In genomic region chr14:90681889-90682429, GRCh38 we compare ENCODE assay signal across 20 cellular contexts.
DNase-seq lines count a peak whose midpoint lies in the region; ATAC-seq and TF ChIP-seq lines count a peak whose summit lies in the region.
"Had no signal": no experiment of that assay in that cellular context is flagged by ENCODE, and none has a peak within 500 bp of the region (broad histone marks: within the 10 kb centered on the region; RNA-seq: fewer than 3 reads in every experiment).

No MANE protein-coding gene starts in this region.

- peaks cover 19% of the 10 kb centered on the region for H3F3A ChIP-seq in SK-N-SH (replicated peaks; ENCODE audit: insufficient read depth)

- TF ChIP-seq EP300 in SK-N-SH (IDR thresholded peaks at IDR 0.05; ENCODE audit: borderline replicate concordance in 1 of 2, low read depth in 1 of 2, low read length in 1 of 2): no peak

- H3K79me2 ChIP-seq in SK-N-SH (ENCODE audit: insufficient read depth): no peaks in the 10 kb centered on the region

- TF ChIP-seq CTCF in SK-N-SH (IDR thresholded peaks at IDR 0.05): no peak
- TF ChIP-seq CTCF in RWPE1 (conservative IDR thresholded peaks at IDR 0.05; ENCODE audit: low read depth): no peak
- TF ChIP-seq CTCF in type B pancreatic cell (conservative IDR thresholded peaks at IDR 0.05): no peak

- no peak overlapping the region for H3K4me3 Mint-ChIP-seq in type B pancreatic cell
- H3K4me3 Mint-ChIP-seq in CD8-positive, alpha-beta memory T cell: no peak overlapping the region
- H3K4me3 Mint-ChIP-seq: activated CD8-positive, alpha-beta T cell treated with anti-CD3 and anti-CD28 coated beads for 36 hours; endodermal cell; neural crest cell had no signal

- no peaks in the 10 kb centered on the region for H4K20me1 ChIP-seq in SK-N-SH (ENCODE audit: insufficient read depth)

- H3K9ac ChIP-seq in SK-N-SH: no peak overlapping the region

- peaks cover 17% of the 10 kb centered on the region for H3K4me1 Mint-ChIP-seq in type B pancreatic cell (ENCODE audit: unreplicated experiment)
- peaks cover 13 to 17% (median 15%) of the 10 kb centered on the region in 3 donors for H3K4me1 Mint-ChIP-seq in CD8-positive, alpha-beta memory T cell
- H3K4me1 Mint-ChIP-seq: endodermal cell had no signal

- peak; percentile 5; the same call in 1 of the 3 replicates for ATAC-seq in SK-N-SH treated with all-trans-retinoic acid at 6 μM for 48 hours
- ATAC-seq: activated CD8-positive, alpha-beta T cell treated with anti-CD3 and anti-CD28 coated beads for 36 hours; heart right ventricle had no signal

- H3K4me3 ChIP-seq in SK-N-SH (ENCODE audit: low read depth in 2 of 2, low read length in 1 of 2): no peak overlapping the region
- no peak overlapping the region for H3K4me3 ChIP-seq in CD8-positive, alpha-beta memory T cell (ENCODE audit: low read length)
- H3K4me3 ChIP-seq: adrenal gland, heart right ventricle, uterus had no signal

- no peaks in the 10 kb centered on the region for H3K9me3 Mint-ChIP-seq in type B pancreatic cell
- no peaks in the 10 kb centered on the region for H3K9me3 Mint-ChIP-seq in CD8-positive, alpha-beta memory T cell
- H3K9me3 Mint-ChIP-seq: activated CD8-positive, alpha-beta T cell treated with anti-CD3 and anti-CD28 coated beads for 36 hours; endodermal cell; neural crest cell had no signal

- H3K36me3 ChIP-seq in SK-N-SH (replicated peaks in 1 of 2; ENCODE audit: control insufficient read depth in 1 of 2, insufficient read depth in 2 of 2, low read length in 1 of 2): peaks cover under 1 to 14% of the 10 kb centered on the region in 2 experiments
- H3K36me3 ChIP-seq in CD8-positive, alpha-beta memory T cell (ENCODE audit: insufficient read depth, low read length): no peaks in the 10 kb centered on the region
- H3K36me3 ChIP-seq: adrenal gland, uterus had no signal

- peak overlapping the region in 1 of 2 experiments; percentile 34; a peak in 1 of 4 replicates for H3K27ac ChIP-seq in SK-N-SH (ENCODE audit: low read depth in 2 of 2, low read length in 1 of 2)
- peak overlapping the region; percentile 70 for H3K27ac ChIP-seq in RWPE1
- no peak overlapping the region for H3K27ac ChIP-seq in CD8-positive, alpha-beta memory T cell (ENCODE audit: low read depth, low read length)
- H3K27ac ChIP-seq: adrenal gland, heart right ventricle, uterus had no signal

- WGBS in SK-N-SH (ENCODE audit: low lambda C conversion rate): 85% methylated on average over 5 of the region's 5 CpGs

- H3K9me2 ChIP-seq in SK-N-SH: no peaks in the 10 kb centered on the region

- CTCF ChIA-PET in SK-N-SH (lab: Yijun Ruan, JAX): interaction anchor here (0.8 to 1.7 kb wide), 5 partner anchors 10 to 393 kb away, joined by 3 to 6 read pairs (median 4); no protein-coding TSS in a partner anchor
- CTCF ChIA-PET in RWPE1 (lab: Yijun Ruan, JAX): interaction anchor here (0.6 to 0.7 kb wide), 3 partner anchors 36 to 1378 kb away, joined by 3 to 4 read pairs (median 3); no protein-coding TSS in a partner anchor
- CTCF ChIA-PET in CD8-positive, alpha-beta memory T cell (lab: Charles Lee): no interaction called here

- H3K27me3 Mint-ChIP-seq in type B pancreatic cell: no peaks in the 10 kb centered on the region
- H3K27me3 Mint-ChIP-seq in CD8-positive, alpha-beta memory T cell: peaks cover 0 to 9% of the 10 kb centered on the region in 2 donors
- H3K27me3 Mint-ChIP-seq: activated CD8-positive, alpha-beta T cell treated with anti-CD3 and anti-CD28 coated beads for 36 hours had no signal

- no peak for DNase-seq in SK-N-SH
- DNase-seq in RWPE1 (ENCODE audit: low spot score): peak; percentile 32
- peak; percentile 52 for DNase-seq in kidney tubule cell (ENCODE audit: low spot score)
- no peak for DNase-seq in type B pancreatic cell (ENCODE audit: extremely low spot score, unreplicated experiment)
- no peak for DNase-seq in CD8-positive, alpha-beta memory T cell
- DNase-seq in foreskin melanocyte: no peak
- no peak for DNase-seq in stimulated activated naive CD4-positive, alpha-beta T cell treated with Interleukin-2 at 50 U/mL for 16 hours (lab: John Stamatoyannopoulos, UW)
- DNase-seq: activated CD8-positive, alpha-beta T cell treated with anti-CD3 and anti-CD28 coated beads for 36 hours; activated gamma-delta T cell treated with Interleukin-2 at 50 U/mL for 16 hours; adrenal gland; cortex of kidney; endodermal cell; H7; heart right ventricle; NCI-H1092; NCI-H2081 treated with DMSO at 0.1 percent for 48 hours; substantia nigra; uterus had no signal

- peaks cover 15 to 19% of the 10 kb centered on the region in 2 experiments for H3K4me1 ChIP-seq in SK-N-SH (ENCODE audit: control insufficient read depth in 1 of 2, insufficient read depth in 2 of 2, low read depth in 1 of 2, low read length in 1 of 2)
- peaks cover 8% of the 10 kb centered on the region for H3K4me1 ChIP-seq in CD8-positive, alpha-beta memory T cell (ENCODE audit: insufficient read depth, low read length)
- H3K4me1 ChIP-seq: uterus had no signal

- POLR2A ChIA-PET in SK-N-SH (lab: Yijun Ruan, JAX): no interaction called here
- POLR2A ChIA-PET in RWPE1 (lab: Yijun Ruan, JAX; ENCODE audit: low non-redundant PET): no interaction called here
- POLR2A ChIA-PET in CD8-positive, alpha-beta memory T cell (lab: Charles Lee): no interaction called here

- H3K9me3 ChIP-seq in SK-N-SH: no peaks in the 10 kb centered on the region
- no peaks in the 10 kb centered on the region for H3K9me3 ChIP-seq in CD8-positive, alpha-beta memory T cell (ENCODE audit: low read length)
- H3K9me3 ChIP-seq: adrenal gland, uterus had no signal

- H3K27ac Mint-ChIP-seq in type B pancreatic cell: peak overlapping the region; percentile 2
- no peak overlapping the region for H3K27ac Mint-ChIP-seq in CD8-positive, alpha-beta memory T cell
- H3K27ac Mint-ChIP-seq: activated CD8-positive, alpha-beta T cell treated with anti-CD3 and anti-CD28 coated beads for 36 hours; endodermal cell had no signal

- no peak for TF ChIP-seq RAD21 in SK-N-SH (IDR thresholded peaks at IDR 0.05; ENCODE audit: low read length)

- peaks cover 18% of the 10 kb centered on the region for H3K36me3 Mint-ChIP-seq in type B pancreatic cell
- peaks cover 0 to 5% (median 0%) of the 10 kb centered on the region in 3 donors for H3K36me3 Mint-ChIP-seq in CD8-positive, alpha-beta memory T cell

- H2AFZ ChIP-seq in SK-N-SH (ENCODE audit: low read depth): no peak overlapping the region

- no peak overlapping the region for H3K4me2 ChIP-seq in SK-N-SH

- no peaks in the 10 kb centered on the region for H3K27me3 ChIP-seq in SK-N-SH (ENCODE audit: insufficient read depth)
- H3K27me3 ChIP-seq in CD8-positive, alpha-beta memory T cell (ENCODE audit: insufficient read depth, low read length, poor library complexity, severe bottlenecking): no peaks in the 10 kb centered on the region
- H3K27me3 ChIP-seq: adrenal gland, heart right ventricle, uterus had no signal

TF ChIP-seq in SK-N-SH treated with all-trans-retinoic acid at 6 μM for 48 hours, 23 proteins besides CTCF, POLR2A, EP300 and RAD21:
- TF ChIP-seq RARB (CRISPR knock-in tag; IDR thresholded peaks at IDR 0.05) (no peak), BACH2 (CRISPR knock-in tag; IDR thresholded peaks at IDR 0.05; ENCODE audit: borderline replicate concordance) (no peak), PPARA (CRISPR knock-in tag; IDR thresholded peaks at IDR 0.05; ENCODE audit: borderline replicate concordance) (no peak), OSR1 (CRISPR knock-in tag; IDR thresholded peaks at IDR 0.05) (no peak), TCF4 (CRISPR knock-in tag; IDR thresholded peaks at IDR 0.05; ENCODE audit: borderline replicate concordance) (no peak), TOX (CRISPR knock-in tag; IDR thresholded peaks at IDR 0.05; ENCODE audit: borderline replicate concordance) (no peak), PATZ1 (CRISPR knock-in tag; IDR thresholded peaks at IDR 0.05; ENCODE audit: borderline replicate concordance) (no peak)

TF ChIP-seq in SK-N-SH, 30 proteins besides CTCF, POLR2A, EP300 and RAD21:
- no peak for TF ChIP-seq FOXM1 (IDR thresholded peaks at IDR 0.05; ENCODE audit: low read depth)
- TF ChIP-seq PBX3 (IDR thresholded peaks at IDR 0.05): no peak
- TF ChIP-seq TEAD4 (IDR thresholded peaks at IDR 0.05; ENCODE audit: borderline replicate concordance, insufficient read depth): no peak
- no peak for TF ChIP-seq NRF1 (IDR thresholded peaks at IDR 0.05; ENCODE audit: low read depth, low read length)

Comparison
In these comparisons a context has a peak if more than half of its experiments do, and no peak if none do; other contexts are left out.
1. DNase-seq: peak in RWPE1 (single experiment) and kidney tubule cell (single experiment); none in SK-N-SH (single experiment), type B pancreatic cell (single experiment), CD8-positive, alpha-beta memory T cell (0 of 5), foreskin melanocyte (single experiment) and stimulated activated naive CD4-positive, alpha-beta T cell treated with Interleukin-2 at 50 U/mL for 16 hours (single experiment).